Comparison of ENCODE assay signal across 32 cellular contexts in genomic region chr1:96861836-96862235, GRCh38.
"Had no signal": no experiment of that assay in that cellular context is flagged by ENCODE, and none has a peak within 500 bp of the region (broad histone marks: within the 10 kb centered on the region; RNA-seq: fewer than 3 reads in every experiment).

No MANE protein-coding gene starts in this region.

- H3K36me3 ChIP-seq: adrenal gland, ascending aorta, brain microvascular endothelial cell, breast epithelium, cardiac muscle cell had no signal

- DNase-seq: activated effector memory CD4-positive, alpha-beta T cell treated with anti-CD3 and anti-CD28 coated beads, Interleukin-2, amount 50 U/mL, for 16 hours; activated effector memory CD4-positive, alpha-beta T cell treated with Interleukin-2 at 50 U/mL for 16 hours; activated gamma-delta T cell; activated gamma-delta T cell treated with Interleukin-2 at 50 U/mL for 16 hours; activated naive CD4-positive, alpha-beta T cell; activated naive CD4-positive, alpha-beta T cell treated with anti-CD3 and anti-CD28 coated beads for 36 hours; activated naive CD4-positive, alpha-beta T cell treated with anti-CD3 and anti-CD28 coated beads, Interleukin-2, amount 10 ng/mL, durations not matched to agents 7 days and 5 days; activated naive CD4-positive, alpha-beta T cell treated with anti-CD3 and anti-CD28 coated beads, Interleukin-2, amount 50 U/mL, for 16 hours; activated naive CD4-positive, alpha-beta T cell treated with Interleukin-2 at 50 U/mL for 16 hours; activated naive CD8-positive, alpha-beta T cell treated with anti-CD3 and anti-CD28 coated beads for 36 hours; activated naive CD8-positive, alpha-beta T cell treated with anti-CD3 and anti-CD28 coated beads, Interleukin-2, amount 10 ng/mL, durations not matched to agents 7 days and 5 days; activated naive CD8-positive, alpha-beta T cell treated with anti-CD3 and anti-CD28 coated beads, Interleukin-2, amount 50 U/mL, for 24 hours; activated T-cell treated with anti-CD3 and anti-CD28 coated beads for 4 hours; activated T-cell treated with anti-CD3 and anti-CD28 coated beads, Interleukin-2, amount 50 U/mL, for 1 hour; activated T-cell treated with anti-CD3 and anti-CD28 coated beads, Interleukin-2, amount 50 U/mL, for 24 hours; activated T-cell treated with anti-CD3 and anti-CD28 coated beads, Interleukin-2, amount 50 U/mL, for 4 hours; activated T-cell treated with anti-CD3 and anti-CD28 coated beads, Interleukin-2, amount 50 U/mL, for 48 hours; activated T-cell treated with anti-CD3 and anti-CD28 coated beads, Interleukin-2, amount 50 U/mL, for 72 hours; adrenal gland; amniotic stem cell; amygdala; aorta; body of pancreas; brain microvascular endothelial cell; caudate nucleus; central memory CD4-positive, alpha-beta T cell; cerebellar nuclear complex had no signal

- H3K9me3 ChIP-seq: adrenal gland, body of pancreas had no signal

- H3K27me3 ChIP-seq: adrenal gland, ascending aorta, body of pancreas, brain microvascular endothelial cell, breast epithelium, cardiac muscle cell had no signal

- H3K4me1 ChIP-seq: adrenal gland, ascending aorta, body of pancreas, breast epithelium had no signal

- H3K4me3 ChIP-seq: adrenal gland, ascending aorta, body of pancreas, breast epithelium, cardiac muscle cell had no signal

- H3K27ac ChIP-seq: adrenal gland, ascending aorta, body of pancreas, brain microvascular endothelial cell, breast epithelium, cardiac muscle cell had no signal

- ATAC-seq: activated naive CD4-positive, alpha-beta T cell treated with anti-CD3 and anti-CD28 coated beads, Interleukin-2, amount 50 U/mL, for 72 hours; activated naive CD8-positive, alpha-beta T cell treated with anti-CD3 and anti-CD28 coated beads, Interleukin-2, amount 50 U/mL, for 24 hours; activated T-cell treated with anti-CD3 and anti-CD28 coated beads, Interleukin-2, amount 50 U/mL, for 4 hours; activated T-cell treated with anti-CD3 and anti-CD28 coated beads, Interleukin-2, amount 50 U/mL, for 72 hours; activated T-helper 17 cell treated with anti-CD3 and anti-CD28 coated beads, Interleukin-2, amount 50 U/mL, for 72 hours; body of pancreas had no signal
